In the genomic region with DNA sequence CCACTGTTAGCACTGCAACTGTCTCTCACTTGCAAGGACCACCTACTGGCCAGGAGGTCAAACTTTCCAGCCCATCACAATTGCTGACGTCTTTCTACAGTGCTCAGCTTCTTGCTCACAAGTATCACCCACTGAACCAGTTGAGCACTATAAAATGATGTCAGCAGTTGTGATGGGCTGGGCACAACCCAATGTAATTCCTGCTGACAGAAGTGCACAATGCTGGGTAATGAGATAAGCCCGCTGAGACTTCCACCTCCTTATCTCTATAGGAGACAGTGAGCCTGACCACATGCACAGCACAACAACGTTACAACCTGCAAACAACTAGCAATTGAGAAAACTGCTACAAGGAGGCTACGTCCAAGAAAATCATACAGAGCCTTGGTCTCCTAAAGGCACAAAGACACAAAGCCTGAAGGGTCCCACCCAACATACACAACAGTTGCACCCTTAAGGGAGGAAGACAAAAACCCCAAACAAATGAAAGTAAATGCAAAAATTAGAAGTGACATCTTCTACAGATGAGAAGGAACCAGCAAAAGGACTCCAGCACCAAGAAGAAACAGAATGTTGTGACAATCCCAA, we compare ENCODE assay signal across 1 cellular context.
TF ChIP-seq lines count a peak whose summit lies in the region.

No MANE protein-coding gene starts in this region.

TF ChIP-seq in K562, 482 proteins besides CTCF, POLR2A, EP300 and RAD21 (continued from another document):
- TF ChIP-seq ZNF592 (IDR thresholded peaks at IDR 0.05) = no peak
- TF ChIP-seq E2F1 (CRISPR knock-in tag; IDR thresholded peaks at IDR 0.05) = peak; percentile 85
